1 cellular context compared by ENCODE assay signal in the genomic region with DNA sequence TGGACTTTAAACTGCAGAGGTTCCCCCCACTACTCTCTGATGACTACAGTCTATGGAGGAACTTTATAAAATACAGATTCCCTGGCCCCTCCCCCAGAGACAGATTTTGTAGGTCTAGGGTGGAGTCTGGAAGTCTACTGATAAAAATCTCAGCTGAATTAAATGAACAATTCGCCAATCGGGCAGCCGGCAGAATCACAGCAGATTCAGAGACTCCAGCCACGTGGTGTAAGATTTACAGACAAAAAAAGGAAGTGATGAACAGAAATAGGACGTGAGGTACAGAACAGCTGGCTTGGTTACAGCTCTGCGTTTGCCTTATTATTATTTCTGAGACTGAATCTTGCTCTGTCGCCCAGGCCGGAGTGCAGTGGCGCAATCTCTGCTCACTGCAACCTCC.
TF ChIP-seq lines count a peak whose summit lies in the region.

No MANE protein-coding gene starts in this region.

TF ChIP-seq in GM23338, 12 proteins besides CTCF, POLR2A, EP300 and RAD21 (continued from another document):
- TF ChIP-seq, protein P1, sequence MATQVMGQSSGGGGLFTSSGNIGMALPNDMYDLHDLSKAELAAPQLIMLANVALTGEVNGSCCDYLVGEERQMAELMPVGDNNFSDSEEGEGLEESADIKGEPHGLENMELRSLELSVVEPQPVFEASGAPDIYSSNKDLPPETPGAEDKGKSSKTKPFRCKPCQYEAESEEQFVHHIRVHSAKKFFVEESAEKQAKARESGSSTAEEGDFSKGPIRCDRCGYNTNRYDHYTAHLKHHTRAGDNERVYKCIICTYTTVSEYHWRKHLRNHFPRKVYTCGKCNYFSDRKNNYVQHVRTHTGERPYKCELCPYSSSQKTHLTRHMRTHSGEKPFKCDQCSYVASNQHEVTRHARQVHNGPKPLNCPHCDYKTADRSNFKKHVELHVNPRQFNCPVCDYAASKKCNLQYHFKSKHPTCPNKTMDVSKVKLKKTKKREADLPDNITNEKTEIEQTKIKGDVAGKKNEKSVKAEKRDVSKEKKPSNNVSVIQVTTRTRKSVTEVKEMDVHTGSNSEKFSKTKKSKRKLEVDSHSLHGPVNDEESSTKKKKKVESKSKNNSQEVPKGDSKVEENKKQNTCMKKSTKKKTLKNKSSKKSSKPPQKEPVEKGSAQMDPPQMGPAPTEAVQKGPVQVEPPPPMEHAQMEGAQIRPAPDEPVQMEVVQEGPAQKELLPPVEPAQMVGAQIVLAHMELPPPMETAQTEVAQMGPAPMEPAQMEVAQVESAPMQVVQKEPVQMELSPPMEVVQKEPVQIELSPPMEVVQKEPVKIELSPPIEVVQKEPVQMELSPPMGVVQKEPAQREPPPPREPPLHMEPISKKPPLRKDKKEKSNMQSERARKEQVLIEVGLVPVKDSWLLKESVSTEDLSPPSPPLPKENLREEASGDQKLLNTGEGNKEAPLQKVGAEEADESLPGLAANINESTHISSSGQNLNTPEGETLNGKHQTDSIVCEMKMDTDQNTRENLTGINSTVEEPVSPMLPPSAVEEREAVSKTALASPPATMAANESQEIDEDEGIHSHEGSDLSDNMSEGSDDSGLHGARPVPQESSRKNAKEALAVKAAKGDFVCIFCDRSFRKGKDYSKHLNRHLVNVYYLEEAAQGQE (IDR thresholded peaks at IDR 0.05; ENCODE audit: unreplicated experiment) = no peak
- TF ChIP-seq ZNF331 (CRISPR knock-in tag; IDR thresholded peaks at IDR 0.05; ENCODE audit: low read depth) = no peak
